Comparison of ENCODE assay signal across 19 cellular contexts in the genomic region with DNA sequence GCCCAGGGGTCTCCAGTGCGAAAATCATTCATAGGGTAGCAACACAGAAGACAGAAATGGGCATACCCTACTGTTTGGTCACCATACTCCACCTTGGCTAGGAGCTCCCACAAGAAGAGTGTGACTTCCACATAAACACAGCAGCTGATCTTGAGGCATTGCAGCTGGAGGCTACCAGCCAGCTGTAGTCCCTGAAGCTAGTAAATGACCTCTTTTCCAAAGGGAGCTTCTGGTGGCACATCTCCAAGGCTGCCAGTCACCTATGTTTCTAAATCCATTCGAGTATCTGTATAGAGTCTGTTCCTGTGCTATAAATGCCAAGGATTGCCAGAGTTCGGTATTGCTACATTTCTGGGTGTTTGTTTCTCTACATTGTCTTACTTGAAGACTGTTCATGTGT. TPM values are rescaled to one million over a fixed set of nuclear protein-coding genes. Genes with fewer than 3 reads are reported as not detected.
A peak's percentile ranks its signal among the peaks of the same experiment; 100 is the strongest.
DNase-seq lines count a peak whose midpoint lies in the region; ATAC-seq, FAIRE-seq and TF ChIP-seq lines count a peak whose summit lies in the region.
"Had no signal": no experiment of that assay in that cellular context is flagged by ENCODE, and none has a peak within 500 bp of the region (broad histone marks: within the 10 kb centered on the region; RNA-seq: fewer than 3 reads in every experiment).

No MANE protein-coding gene starts in this region.

- no TSS peak for BruUV-seq in GM12878 (replicated peaks; lab: Mats Ljungman, UMichigan)

- H3K4me2 ChIP-seq in GM12878 (ENCODE audit: control insufficient read depth, insufficient read depth), result no peak overlapping the region
- H3K4me2 ChIP-seq: BLaER1 had no signal

- POLR2A ChIA-PET in GM12878 (lab: Charles Lee), result interaction anchor here (1.1 to 1.5 kb wide), 2 partner anchors 10 to 21 kb away, joined by 4 read pairs; a partner anchor contains a TSS

- TF ChIP-seq POLR2A in GM12892 (IDR thresholded peaks at IDR 0.05; ENCODE audit: low read depth, low read length), result no peak
- no peak for TF ChIP-seq POLR2A in GM12878 (IDR thresholded peaks at IDR 0.05; ENCODE audit: low read depth, low read length)
- no peak for TF ChIP-seq POLR2A in thyroid gland (IDR thresholded peaks at IDR 0.05)

- no peak overlapping the region for H2AFZ ChIP-seq in GM12878 (ENCODE audit: control insufficient read depth, low read depth, low read length)

- no peak for DNase-seq in Right ventricle myocardium superior
- DNase-seq in right cardiac atrium, result no peak
- DNase-seq in GM12892 (ENCODE audit: insufficient read length), result no peak
- DNase-seq in GM12878 (ENCODE audit: low read depth, low spot score), result no peak
- peak; percentile 20 to 22 for DNase-seq in thyroid gland
- DNase-seq in cortex of kidney (lab: John Stamatoyannopoulos, UW), result no peak
- DNase-seq: 8988T; CD4-positive, alpha-beta memory T cell; DMS153; DMS79; GDM1; GOT3; H7; HFFc6; IMR-90 had no signal

- TF ChIP-seq RAD21 in GM12878 (IDR thresholded peaks at IDR 0.05; ENCODE audit: insufficient read depth, low read depth, low read length), result no peak

- in situ Hi-C loops in GM12878 (cut with MboI), result loop anchor here (5.0 to 25.0 kb wide), 2 partner anchors 51 to 1211 kb away; no protein-coding TSS in a partner anchor

- no peaks in the 10 kb centered on the region for H3K36me3 ChIP-seq in GM12878 (ENCODE audit: control insufficient read depth in 2 of 2, insufficient read depth in 2 of 2, low read length in 1 of 2)
- no peaks in the 10 kb centered on the region for H3K36me3 ChIP-seq in thyroid gland
- H3K36me3 ChIP-seq: BLaER1 had no signal

- H3K4me3 ChIP-seq in right cardiac atrium (ENCODE audit: low read length) (no peak overlapping the region), GM12878 (no peak overlapping the region), thyroid gland (replicated peaks in 1 of 3) (no peak overlapping the region)
- H3K4me3 ChIP-seq: BLaER1 had no signal

- CTCF ChIA-PET in GM12878 (lab: Yijun Ruan, JAX), result interaction anchor here (1.1 kb wide), 1 partner anchor 39 kb away, joined by 3 read pairs; no protein-coding TSS in a partner anchor

- no peak overlapping the region for H3K9ac ChIP-seq in GM12878 (ENCODE audit: control insufficient read depth, insufficient read depth, low read length)
- H3K9ac ChIP-seq: BLaER1 had no signal

- H3K27me3 ChIP-seq in right cardiac atrium (ENCODE audit: control insufficient read depth, insufficient read depth), result no peaks in the 10 kb centered on the region
- H3K27me3 ChIP-seq in GM12878 (replicated peaks in 1 of 2; ENCODE audit: control insufficient read depth in 2 of 2, insufficient read depth in 2 of 2, low read length in 1 of 2), result no peaks in the 10 kb centered on the region
- no peaks in the 10 kb centered on the region for H3K27me3 ChIP-seq in thyroid gland
- H3K27me3 ChIP-seq: BLaER1 had no signal

- H3K9me3 ChIP-seq in right cardiac atrium (ENCODE audit: control insufficient read depth, low read length) (no peaks in the 10 kb centered on the region), GM12878 (replicated peaks; ENCODE audit: control insufficient read depth, insufficient read depth, low read length) (no peaks in the 10 kb centered on the region; the same call in 2 of the 3 replicates), thyroid gland (no peaks in the 10 kb centered on the region)
- H3K9me3 ChIP-seq: BLaER1 had no signal

- H3K27ac ChIP-seq in right cardiac atrium (ENCODE audit: low read length) (no peak overlapping the region), GM12878 (ENCODE audit: control insufficient read depth, insufficient read depth) (no peak overlapping the region), thyroid gland (no peak overlapping the region)
- H3K27ac ChIP-seq: BLaER1 had no signal

- peaks cover 4% of the 10 kb centered on the region for H3K79me2 ChIP-seq in GM12878 (ENCODE audit: control insufficient read depth, insufficient read depth, low read length)

- RAD21 ChIA-PET in GM12878 (lab: Charles Lee; ENCODE audit: unreplicated experiment), result interaction anchor here (1.2 to 1.3 kb wide), 2 partner anchors 21 to 39 kb away, joined by 3 to 5 read pairs; a partner anchor contains a TSS

- FAIRE-seq in GM12892 (lab: Jason Lieb, UNC) (peak; percentile 33), GM12878 (lab: Jason Lieb, UNC) (no peak)
- FAIRE-seq: HTR-8/SVneo had no signal

- H4K20me1 ChIP-seq in GM12878 (ENCODE audit: control insufficient read depth, insufficient read depth), result no peaks in the 10 kb centered on the region
- H4K20me1 ChIP-seq: BLaER1 had no signal

- SMC1A ChIA-PET in GM12878 (lab: Charles Lee; ENCODE audit: uncharacterized antibody, unreplicated experiment), result interaction anchor here (0.8 to 2.2 kb wide), 8 partner anchors 11 to 790 kb away, joined by 3 to 12 read pairs (median 4); a partner anchor contains a TSS

- H3K4me1 ChIP-seq in right cardiac atrium (ENCODE audit: control insufficient read depth, insufficient read depth, low read length), result no peaks in the 10 kb centered on the region
- H3K4me1 ChIP-seq in GM12878 (ENCODE audit: control insufficient read depth, insufficient read depth, low read length), result peaks cover 9% of the 10 kb centered on the region; the same call in 1 of the 2 replicates
- peaks cover 2 to 7% of the 10 kb centered on the region in 2 donors for H3K4me1 ChIP-seq in thyroid gland
- H3K4me1 ChIP-seq: BLaER1 had no signal

- no peak for TF ChIP-seq EP300 in GM12878 (IDR thresholded peaks at IDR 0.05; ENCODE audit: borderline replicate concordance in 1 of 2, control insufficient read depth in 1 of 2, low read depth in 2 of 2, low read length in 2 of 2)

- intact Hi-C loops in Right ventricle myocardium superior (cut with DNase I), result no loop called here
- intact Hi-C loops in right cardiac atrium (cut with DNase I), result no loop called here
- intact Hi-C loops in GM12878 (cut with micrococcal nuclease; ENCODE audit: unreplicated experiment), result no loop called here
- intact Hi-C loops in thyroid gland (cut with DNase I), result no loop called here

- ATAC-seq in Right ventricle myocardium superior (ENCODE audit: poor library complexity) (peak; percentile 45), right cardiac atrium (no peak), GM12878 (no peak), GM21717 (IDR thresholded peaks at IDR 0.05; ENCODE audit: unreplicated experiment) (no peak)
- ATAC-seq: HCT116 had no signal

- TF ChIP-seq CTCF in GM12878 (IDR thresholded peaks at IDR 0.05 in 2 of 3, conservative IDR thresholded peaks at IDR 0.05 in 1 of 3; ENCODE audit: control insufficient read depth in 2 of 3, extremely low read depth in 1 of 3, insufficient read depth in 1 of 3, low read depth in 3 of 3, low read length in 3 of 3) (no peak), thyroid gland (IDR thresholded peaks at IDR 0.05) (no peak)

- WGBS in right cardiac atrium, result 61% methylated on average over 3 of the region's 3 CpGs
- WGBS in GM12878 (ENCODE audit: insufficient coverage, insufficient replicate concordance, low lambda C conversion rate, missing lambda C conversion rate), result 70% methylated on average over 3 of the region's 3 CpGs
- 62 to 68% methylated on average over 3 of the region's 3 CpGs for WGBS in thyroid gland, 2 donors

TF ChIP-seq in GM12878, 131 proteins besides CTCF, POLR2A, EP300 and RAD21 (continues in another document):
- 0 out of 2 replicates have a peak, but pooled peaks have one; percentile 27 for TF ChIP-seq MTA2 (IDR thresholded peaks at IDR 0.05; ENCODE audit: low read depth)

RNA-seq across cellular contexts. Expression of a gene that starts 21.3 kb away (rescaled TPM):
- total RNA-seq in Right ventricle myocardium superior (34.9 TPM), right cardiac atrium (10 to 100 TPM; 30.1 to 42.1 (median 37.1) TPM), GM12878 (2014; rRNA removed) (24.0 and 34.6 TPM in 2 replicates), GM12878 (2014; rRNA removed; fragmentation: Illumina TruSeq; extraction: Trizol) (16.9 and 20.2 TPM in 2 replicates), GM12878 (2021) (21.1 and 24.0 TPM in 2 replicates), thyroid gland (10 to 100 TPM; 19.7 to 70.1 (median 39.5) TPM)
- polyA plus RNA-seq in right cardiac atrium (41.9 TPM), GM12878 (2011; rRNA removed) (14.9 and 18.0 TPM in 2 replicates), GM12878 (2014; fragmentation: Illumina TruSeq; extraction: Trizol) (35.0 and 38.5 TPM in 2 replicates), GM12878 (2014; fragmentation: Nextera tagmentation; extraction: Ambion mirVana) (10 to 100 TPM; 35.0 to 53.0 TPM), GM12878 (2014; rRNA removed) (22.8 and 32.2 TPM in 2 replicates), GM12878 (2016; fragmentation: Nextera tagmentation; extraction: Ambion mirVana) (10 to 100 TPM; 42.1 to 51.4 TPM)
- polyA plus RNA-seq in GM12892 (2012; ENCODE audit: missing spikeins), result 24.1 TPM
- total RNA-seq in GM12878 (2013; cell fraction: nucleolus; rRNA removed), result 5.4 and 5.8 TPM in 2 replicates
- 11.5 TPM for polyA plus RNA-seq in GM12878 (2011; ENCODE audit: low read depth)
- polyA plus RNA-seq in GM12878 (2011; cell fraction: cytosol; rRNA removed), result 23.6 and 32.1 TPM in 2 replicates
- polyA plus RNA-seq in GM12878 (2011; cell fraction: nucleus; rRNA removed), result 12.9 and 13.8 TPM in 2 replicates
- polyA plus RNA-seq in GM12878 (2012), result 16.3 and 16.7 TPM in 2 replicates
- polyA minus RNA-seq in GM12878 (2011; rRNA and poly(A)+ RNA removed), result 13.2 and 16.8 TPM in 2 replicates
- 3.9 and 8.6 TPM in 2 replicates for polyA minus RNA-seq in GM12878 (2011; cell fraction: cytosol; rRNA and poly(A)+ RNA removed)
- 1.6 and 3.1 TPM in 2 replicates for polyA minus RNA-seq in GM12878 (2011; cell fraction: nucleus; rRNA and poly(A)+ RNA removed)

Comparison
In these comparisons a context has a peak if more than half of its experiments do, and no peak if none do; other contexts are left out.
1. DNase-seq: peak in thyroid gland (2 of 2); none in Right ventricle myocardium superior (single experiment), right cardiac atrium (0 of 3), GM12892 (single experiment), GM12878 (single experiment) and cortex of kidney (single experiment).